In the genomic region with DNA sequence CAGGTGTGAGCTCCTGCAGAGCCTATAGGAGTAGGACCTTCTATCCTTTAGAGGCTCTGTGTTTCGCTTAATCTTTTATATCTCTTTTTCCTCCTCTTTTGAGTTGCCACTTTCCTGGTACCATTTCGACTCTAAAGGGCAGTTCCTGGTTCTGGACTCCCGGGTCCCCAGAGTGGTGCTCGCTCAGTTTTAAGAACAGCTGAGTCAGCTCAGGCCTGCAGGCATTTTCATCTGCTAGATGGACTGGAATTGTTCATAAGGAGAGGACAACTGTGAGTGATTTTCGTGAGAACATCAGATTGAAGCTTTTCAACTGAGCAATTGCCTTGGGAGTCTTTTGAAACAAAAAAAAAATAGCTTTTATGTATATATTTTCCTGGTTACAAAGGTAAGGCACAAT, we compare ENCODE assay signal across 1 cellular context.
TF ChIP-seq lines count a peak whose summit lies in the region.

No MANE protein-coding gene starts in this region.

TF ChIP-seq in A549, 52 proteins besides CTCF, POLR2A, EP300 and RAD21 (continued from another document):
- TF ChIP-seq, protein P1, sequence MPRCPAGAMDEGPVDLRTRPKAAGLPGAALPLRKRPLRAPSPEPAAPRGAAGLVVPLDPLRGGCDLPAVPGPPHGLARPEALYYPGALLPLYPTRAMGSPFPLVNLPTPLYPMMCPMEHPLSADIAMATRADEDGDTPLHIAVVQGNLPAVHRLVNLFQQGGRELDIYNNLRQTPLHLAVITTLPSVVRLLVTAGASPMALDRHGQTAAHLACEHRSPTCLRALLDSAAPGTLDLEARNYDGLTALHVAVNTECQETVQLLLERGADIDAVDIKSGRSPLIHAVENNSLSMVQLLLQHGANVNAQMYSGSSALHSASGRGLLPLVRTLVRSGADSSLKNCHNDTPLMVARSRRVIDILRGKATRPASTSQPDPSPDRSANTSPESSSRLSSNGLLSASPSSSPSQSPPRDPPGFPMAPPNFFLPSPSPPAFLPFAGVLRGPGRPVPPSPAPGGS (IDR thresholded peaks at IDR 0.05): no peak
- peak; percentile 82 for TF ChIP-seq MAFK (IDR thresholded peaks at IDR 0.05; ENCODE audit: partially characterized antibody)
- TF ChIP-seq KDM1A (IDR thresholded peaks at IDR 0.05; ENCODE audit: low read depth): no peak
- no peak for TF ChIP-seq KDM5A (IDR thresholded peaks at IDR 0.05)
